In the genomic region with DNA sequence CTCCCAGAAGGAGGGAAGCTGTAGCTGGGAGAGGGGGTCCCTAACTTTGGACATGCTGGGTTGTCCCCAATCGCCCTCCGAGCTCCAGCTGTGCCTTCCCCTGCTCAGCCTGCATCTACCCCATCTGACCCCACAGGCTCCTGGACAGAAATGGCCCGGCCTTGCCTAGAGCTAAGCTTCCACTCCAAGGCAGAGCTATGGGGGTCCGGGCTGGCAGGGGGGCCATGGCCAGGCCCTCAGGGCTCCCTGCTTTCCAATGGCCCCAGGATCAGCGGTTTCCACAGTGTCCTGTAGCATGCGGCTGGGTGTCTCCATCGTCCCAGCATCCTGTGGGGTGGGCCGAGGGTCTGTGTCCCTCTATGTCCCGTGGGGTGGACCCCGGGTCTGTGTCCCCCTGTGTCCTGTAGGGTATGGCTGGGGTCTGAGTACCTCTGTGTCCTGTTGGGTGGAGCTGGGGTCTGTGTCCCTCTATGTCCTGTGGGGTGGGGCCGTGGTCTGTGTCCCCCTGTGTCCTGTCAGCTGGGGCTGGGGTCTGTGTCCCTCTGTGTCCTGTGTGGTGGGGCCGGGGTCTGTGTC, we compare ENCODE assay signal across 9 cellular contexts.
DNase-seq lines count a peak whose midpoint lies in the region; ATAC-seq and TF ChIP-seq lines count a peak whose summit lies in the region.
"Had no signal": no experiment of that assay in that cellular context is flagged by ENCODE, and none has a peak within 500 bp of the region (broad histone marks: within the 10 kb centered on the region; RNA-seq: fewer than 3 reads in every experiment).

No MANE protein-coding gene starts in this region.

- no peak overlapping the region for H2AFZ ChIP-seq in MM.1S (ENCODE audit: low read length)

- H3F3A ChIP-seq in MM.1S (ENCODE audit: insufficient read depth, low read length): no peaks in the 10 kb centered on the region

- H3K27me3 ChIP-seq in MM.1S (replicated peaks; ENCODE audit: insufficient read depth, low read length): peaks cover 83% of the 10 kb centered on the region
- H3K27me3 ChIP-seq in lower lobe of right lung (ENCODE audit: low read depth): no peaks in the 10 kb centered on the region
- H3K27me3 ChIP-seq in stomach smooth muscle (ENCODE audit: control insufficient read depth in 1 of 2, insufficient read depth in 2 of 2, low read length in 2 of 2): no peaks in the 10 kb centered on the region

- H3K36me3 ChIP-seq in MM.1S (replicated peaks; ENCODE audit: insufficient read depth, low read length) (no peaks in the 10 kb centered on the region), lower lobe of right lung (no peaks in the 10 kb centered on the region), stomach smooth muscle (ENCODE audit: control insufficient read depth in 2 of 2, insufficient read depth in 2 of 2, low read length in 2 of 2) (no peaks in the 10 kb centered on the region)

- H3K79me2 ChIP-seq in MM.1S (ENCODE audit: low read length): no peaks in the 10 kb centered on the region

- in situ Hi-C loops in G401 (cut with HindIII; ENCODE audit: low sequenced_read_pairs): no loop called here

- H3K9me3 ChIP-seq in MM.1S (replicated peaks; ENCODE audit: insufficient read depth, low read length): no peaks in the 10 kb centered on the region
- H3K9me3 ChIP-seq in lower lobe of right lung: no peaks in the 10 kb centered on the region
- peaks cover 0 to 6% of the 10 kb centered on the region in 2 donors for H3K9me3 ChIP-seq in stomach smooth muscle (ENCODE audit: control insufficient read depth in 2 of 2, low read length in 2 of 2)

- WGBS in adipose tissue, 3 donors: 71 to 77% (median 74%) methylated on average over 12 of the region's 12 CpGs

- intact Hi-C loops in lower lobe of right lung (cut with DNase I): no loop called here

- H3K4me1 ChIP-seq in MM.1S (ENCODE audit: low read length) (no peaks in the 10 kb centered on the region), lower lobe of right lung (peaks cover 20% of the 10 kb centered on the region), stomach smooth muscle (ENCODE audit: control insufficient read depth, insufficient read depth, low read length) (peaks cover 37% of the 10 kb centered on the region)

- H3K4me3 ChIP-seq in MM.1S (ENCODE audit: low read length) (no peak overlapping the region), lower lobe of right lung (peak overlapping the region; percentile 51), stomach smooth muscle (ENCODE audit: low read length in 2 of 2) (peak overlapping the region in 1 of 2 donors; percentile 61)

- H3K4me2 ChIP-seq in MM.1S (ENCODE audit: low read depth, low read length): peak overlapping the region; percentile 65; the same call in 1 of the 2 replicates

- peak in 1 of 2 donors; percentile 11 for ATAC-seq in lower lobe of right lung
- ATAC-seq in HG02852 (IDR thresholded peaks at IDR 0.05; ENCODE audit: unreplicated experiment): no peak

- DNase-seq in MM.1S: no peak
- DNase-seq in lower lobe of right lung: no peak
- no peak for DNase-seq in G401 (ENCODE audit: low spot score)
- no peak for DNase-seq in HUDEP-2 (lab: John Stamatoyannopoulos, UW; ENCODE audit: unreplicated experiment in 76 of 76)
- no peak for DNase-seq in SW 1271 (lab: John Stamatoyannopoulos, UW)
- DNase-seq: nephron progenitor cell had no signal

- H3K9me2 ChIP-seq in MM.1S (replicated peaks; ENCODE audit: insufficient read depth, low read length): no peaks in the 10 kb centered on the region

- no peaks in the 10 kb centered on the region for H4K20me1 ChIP-seq in MM.1S (ENCODE audit: insufficient read depth, low read length)

- H3K27ac ChIP-seq in MM.1S (ENCODE audit: low read length) (no peak overlapping the region), adipose tissue (ENCODE audit: low read depth, low read length) (peak overlapping the region; percentile 89), lower lobe of right lung (peak overlapping the region; percentile 88), stomach smooth muscle (ENCODE audit: low read length) (peak overlapping the region; percentile 80)

- H3K9ac ChIP-seq in MM.1S (ENCODE audit: low read length) (no peak overlapping the region), stomach smooth muscle (ENCODE audit: low read length in 2 of 2) (peak overlapping the region; percentile 60 to 64)

- TF ChIP-seq CTCF in MM.1S (IDR thresholded peaks at IDR 0.05; ENCODE audit: low read length): no peak
- TF ChIP-seq CTCF in lower lobe of right lung (IDR thresholded peaks at IDR 0.05): no peak
